ENCODE assay signal across 16 cellular contexts in the genomic region with DNA sequence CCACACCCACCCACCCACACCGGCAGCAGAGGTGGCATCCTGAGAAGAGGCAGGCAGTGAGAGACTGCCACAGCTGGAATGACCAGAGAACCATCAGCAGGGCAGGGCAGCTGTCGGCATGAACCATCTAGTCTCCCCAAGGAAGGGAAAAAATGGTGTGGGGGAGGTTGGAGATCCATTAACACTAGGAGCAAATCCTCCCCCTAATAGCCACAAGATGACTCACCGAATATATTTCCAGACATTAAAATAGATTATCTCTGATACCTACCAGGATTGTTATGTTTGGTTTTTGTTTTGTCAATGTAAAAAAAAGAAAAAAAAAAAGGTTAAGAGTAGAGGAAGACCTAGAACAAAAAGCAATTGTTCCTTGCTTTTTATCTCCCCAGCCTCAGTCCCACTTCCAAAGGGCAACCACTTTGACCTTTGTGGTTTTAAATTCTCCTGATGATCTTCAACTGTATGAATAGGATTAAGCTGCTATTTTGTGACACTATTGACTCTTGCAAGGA. TPM values are rescaled to one million over a fixed set of nuclear protein-coding genes. Genes with fewer than 3 reads are reported as not detected.
A peak's percentile ranks its signal among the peaks of the same experiment; 100 is the strongest.
DNase-seq lines count a peak whose midpoint lies in the region; ATAC-seq, FAIRE-seq and TF ChIP-seq lines count a peak whose summit lies in the region.
"Had no signal": no experiment of that assay in that cellular context is flagged by ENCODE, and none has a peak within 500 bp of the region (broad histone marks: within the 10 kb centered on the region; RNA-seq: fewer than 3 reads in every experiment).

No MANE protein-coding gene starts in this region.

- TF ChIP-seq POLR2A in H54 (IDR thresholded peaks at IDR 0.05; ENCODE audit: low read depth, low read length), result no peak

- DNase-seq in H54 (ENCODE audit: insufficient read length, low spot score) (peak; percentile 23), RCC 7860 (ENCODE audit: low spot score) (peak; percentile 80), fibroblast of mammary gland (ENCODE audit: low read depth) (peak; percentile 77), pulmonary artery endothelial cell (ENCODE audit: low read depth, low spot score) (peak; percentile 15), UCSD-AML1 (lab: John Stamatoyannopoulos, UW; ENCODE audit: unreplicated experiment) (no peak)
- no peak for DNase-seq in stimulated activated naive CD4-positive, alpha-beta T cell treated with Interleukin-2 at 50 U/mL for 16 hours (lab: John Stamatoyannopoulos, UW)
- DNase-seq: activated CD4-positive, alpha-beta T cell treated with anti-CD3 and anti-CD28 coated beads for 1 hour; activated effector memory CD4-positive, alpha-beta T cell treated with anti-CD3 and anti-CD28 coated beads, Interleukin-2, amount 50 U/mL, for 16 hours; heart right ventricle; natural killer cell; NCI-H1694; stimulated activated CD4-positive, alpha-beta T cell treated with anti-CD3 and anti-CD28 coated beads, Interleukin-1b, Interleukin-23, amount 100 ng/mL, for 48 hours; stimulated activated naive CD8-positive, alpha-beta T cell treated with anti-CD3 and anti-CD28 coated beads, Interleukin-15, amount 100 ng/mL, for 72 hours had no signal

- FAIRE-seq in H54 (lab: Jason Lieb, UNC) (peak; percentile 57), RCC 7860 (lab: Jason Lieb, UNC) (peak; percentile 90)

- ATAC-seq in HG03354 (IDR thresholded peaks at IDR 0.05; ENCODE audit: poor library complexity, severe bottlenecking, unreplicated experiment), result no peak
- ATAC-seq: natural killer cell; stimulated activated naive CD8-positive, alpha-beta T cell treated with anti-CD3 and anti-CD28 coated beads, Interleukin-15, amount 100 ng/mL, for 72 hours had no signal

- no peak overlapping the region for H3K4me3 ChIP-seq in fibroblast of mammary gland (ENCODE audit: control insufficient read depth, low read depth, low read length)
- H3K4me3 ChIP-seq: coronary artery, heart right ventricle, PC-9 had no signal

- TF ChIP-seq CTCF in fibroblast of mammary gland (conservative IDR thresholded peaks at IDR 0.05; ENCODE audit: control insufficient read depth, insufficient read depth, low read depth, low read length), result no peak

RNA-seq across cellular contexts. Expression of a gene that starts 34.2 kb away (rescaled TPM):
- total RNA-seq in pulmonary artery endothelial cell, result 28.1 and 44.6 TPM in 2 replicates

Comparison
In these comparisons a context has a peak if more than half of its experiments do, and no peak if none do; other contexts are left out.
1. DNase-seq: peak in H54 (single experiment), RCC 7860 (single experiment), fibroblast of mammary gland (single experiment) and pulmonary artery endothelial cell (single experiment); none in stimulated activated naive CD4-positive, alpha-beta T cell treated with Interleukin-2 at 50 U/mL for 16 hours (single experiment) and UCSD-AML1 (single experiment).